In the genomic region with DNA sequence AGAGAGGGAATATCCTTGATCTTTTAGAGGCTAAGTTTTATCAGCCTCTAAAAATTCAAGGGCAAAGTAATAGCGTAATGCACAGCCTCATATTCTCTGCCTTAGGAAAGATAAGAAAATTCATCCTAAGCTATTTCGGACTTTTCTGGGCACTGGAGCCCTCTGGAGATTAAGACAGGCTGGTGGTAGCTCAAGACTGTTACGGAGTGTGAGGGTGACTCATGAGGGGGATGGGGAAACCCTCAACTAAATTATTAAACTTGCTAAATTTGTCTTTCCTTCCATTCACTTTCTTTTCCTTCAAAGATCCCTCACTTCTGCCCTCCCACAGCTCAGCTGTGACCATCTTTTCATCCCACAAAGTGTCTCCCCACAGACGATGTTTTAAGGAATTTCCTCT, we compare ENCODE assay signal across 12 cellular contexts.
"Had no signal": no experiment of that assay in that cellular context is flagged by ENCODE, and none has a peak within 500 bp of the region (broad histone marks: within the 10 kb centered on the region; RNA-seq: fewer than 3 reads in every experiment).

No MANE protein-coding gene starts in this region.

- DNase-seq: activated CD4-positive, alpha-beta T cell treated with anti-CD3 and anti-CD28 coated beads for 4 hours; activated CD8-positive, alpha-beta T cell treated with anti-CD3 and anti-CD28 coated beads for 36 hours; activated naive CD4-positive, alpha-beta T cell treated with Interleukin-2 at 50 U/mL for 16 hours; activated naive CD8-positive, alpha-beta T cell treated with anti-CD3 and anti-CD28 coated beads, Interleukin-2, amount 50 U/mL, for 24 hours; immature natural killer cell; occipital lobe; T-helper 1 cell had no signal

- H3K36me3 ChIP-seq: cardiac muscle cell had no signal

- H3K4me3 Mint-ChIP-seq: activated CD8-positive, alpha-beta T cell treated with anti-CD3 and anti-CD28 coated beads for 36 hours; activated naive CD8-positive, alpha-beta T cell treated with anti-CD3 and anti-CD28 coated beads, Interleukin-2, amount 50 U/mL, for 24 hours; immature natural killer cell; natural killer cell treated with Interleukin-12 subunit alpha and Interleukin-12 subunit beta and Interleukin-15 and Interleukin-18, amount 100 ng/mL, for 72 hours; stimulated activated memory B cell treated with anti-CD40 and anti-IgM and Interleukin-4, amounts not matched to agents 10 μg/mL and 1 μg/mL and 100 μg/mL, for 72 hours had no signal

- H3K4me1 Mint-ChIP-seq: activated naive CD8-positive, alpha-beta T cell treated with anti-CD3 and anti-CD28 coated beads, Interleukin-2, amount 50 U/mL, for 24 hours; immature natural killer cell; stimulated activated memory B cell treated with anti-CD40 and anti-IgM and Interleukin-4, amounts not matched to agents 10 μg/mL and 1 μg/mL and 100 μg/mL, for 72 hours had no signal

- ATAC-seq: activated CD8-positive, alpha-beta T cell treated with anti-CD3 and anti-CD28 coated beads for 36 hours; activated naive CD8-positive, alpha-beta T cell treated with anti-CD3 and anti-CD28 coated beads, Interleukin-2, amount 50 U/mL, for 24 hours; natural killer cell treated with Interleukin-12 subunit alpha and Interleukin-12 subunit beta and Interleukin-15 and Interleukin-18, amount 100 ng/mL, for 72 hours; stimulated activated memory B cell treated with anti-CD40 and anti-IgM and Interleukin-4, amounts not matched to agents 10 μg/mL and 1 μg/mL and 100 μg/mL, for 72 hours had no signal

- H3K27ac Mint-ChIP-seq: activated CD8-positive, alpha-beta T cell treated with anti-CD3 and anti-CD28 coated beads for 36 hours; activated naive CD8-positive, alpha-beta T cell treated with anti-CD3 and anti-CD28 coated beads, Interleukin-2, amount 50 U/mL, for 24 hours; natural killer cell treated with Interleukin-12 subunit alpha and Interleukin-12 subunit beta and Interleukin-15 and Interleukin-18, amount 100 ng/mL, for 72 hours; stimulated activated memory B cell treated with anti-CD40 and anti-IgM and Interleukin-4, amounts not matched to agents 10 μg/mL and 1 μg/mL and 100 μg/mL, for 72 hours had no signal

- H3K4me1 ChIP-seq: tibial nerve had no signal

- H3K27me3 Mint-ChIP-seq: activated CD8-positive, alpha-beta T cell treated with anti-CD3 and anti-CD28 coated beads for 36 hours; activated naive CD8-positive, alpha-beta T cell treated with anti-CD3 and anti-CD28 coated beads, Interleukin-2, amount 50 U/mL, for 24 hours; stimulated activated memory B cell treated with anti-CD40 and anti-IgM and Interleukin-4, amounts not matched to agents 10 μg/mL and 1 μg/mL and 100 μg/mL, for 72 hours had no signal

- H3K4me3 ChIP-seq: cardiac muscle cell, tibial nerve had no signal

- H3K36me3 Mint-ChIP-seq: natural killer cell treated with Interleukin-12 subunit alpha and Interleukin-12 subunit beta and Interleukin-15 and Interleukin-18, amount 100 ng/mL, for 72 hours had no signal

- H3K27ac ChIP-seq: cardiac muscle cell, epithelial cell of prostate, tibial nerve had no signal

- H3K9me3 ChIP-seq: tibial nerve had no signal

- H3K27me3 ChIP-seq: cardiac muscle cell, tibial nerve had no signal

- H3K9me3 Mint-ChIP-seq: activated CD8-positive, alpha-beta T cell treated with anti-CD3 and anti-CD28 coated beads for 36 hours; activated naive CD8-positive, alpha-beta T cell treated with anti-CD3 and anti-CD28 coated beads, Interleukin-2, amount 50 U/mL, for 24 hours; immature natural killer cell; natural killer cell treated with Interleukin-12 subunit alpha and Interleukin-12 subunit beta and Interleukin-15 and Interleukin-18, amount 100 ng/mL, for 72 hours had no signal
